In the genomic region with DNA sequence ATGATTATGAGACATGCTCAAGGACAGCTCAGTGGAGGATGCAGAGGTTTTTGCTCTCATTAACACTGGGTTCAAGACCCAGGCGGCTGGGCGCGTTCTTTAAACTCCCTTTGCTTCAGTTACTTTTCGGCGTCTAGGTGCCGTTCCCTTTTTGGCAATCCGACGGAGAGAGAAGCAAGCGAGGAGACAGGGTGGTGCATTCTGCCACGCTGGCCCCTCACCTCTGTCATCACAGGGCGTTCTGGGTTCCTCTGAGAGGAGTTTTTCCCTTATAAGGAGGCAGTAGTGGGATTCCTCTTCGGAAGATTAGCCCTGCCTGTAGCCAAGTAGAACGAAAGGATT, we compare ENCODE assay signal across 8 cellular contexts. TPM values are rescaled to one million over a fixed set of nuclear protein-coding genes. Genes with fewer than 3 reads are reported as not detected.
A peak's percentile ranks its signal among the peaks of the same experiment; 100 is the strongest.
DNase-seq lines count a peak whose midpoint lies in the region; ATAC-seq and TF ChIP-seq lines count a peak whose summit lies in the region.

No MANE protein-coding gene starts in this region.

- no peak for TF ChIP-seq CTCF in gastroesophageal sphincter (IDR thresholded peaks at IDR 0.05)
- no peak for TF ChIP-seq CTCF in neutrophil (IDR thresholded peaks at IDR 0.05)
- no peak for TF ChIP-seq CTCF in thyroid gland (IDR thresholded peaks at IDR 0.05)

- H3K36me3 ChIP-seq in gastroesophageal sphincter (no peaks in the 10 kb centered on the region), neutrophil (no peaks in the 10 kb centered on the region), thyroid gland (no peaks in the 10 kb centered on the region)

- intact Hi-C loops in thyroid gland (cut with DNase I): loop anchor here (5.0 to 10.0 kb wide), 2 partner anchors 256 to 673 kb away; a partner anchor contains a TSS

- TF ChIP-seq POLR2A in gastroesophageal sphincter (IDR thresholded peaks at IDR 0.05) (peak; percentile 35 to 51), thyroid gland (IDR thresholded peaks at IDR 0.05) (no peak)

- 0% methylated on average over 2 to 9 of the region's 13 CpGs for WGBS in gastroesophageal sphincter (ENCODE audit: low coverage in 1 of 2), 2 donors
- 1% methylated on average over 13 of the region's 13 CpGs for WGBS in thyroid gland, 2 donors

- peak overlapping the region; percentile 69 to 87 for H3K4me3 ChIP-seq in gastroesophageal sphincter
- H3K4me3 ChIP-seq in neutrophil (ENCODE audit: low read depth in 1 of 2, low read length in 1 of 2): peak overlapping the region; percentile 74 to 82
- peak overlapping the region in 2 of 3 donors; percentile 26 to 59 for H3K4me3 ChIP-seq in thyroid gland (replicated peaks in 1 of 3)

- H3K27me3 ChIP-seq in gastroesophageal sphincter: no peaks in the 10 kb centered on the region
- H3K27me3 ChIP-seq in neutrophil: no peaks in the 10 kb centered on the region
- H3K27me3 ChIP-seq in thyroid gland: no peaks in the 10 kb centered on the region

- ATAC-seq in HG03280 (IDR thresholded peaks at IDR 0.05; ENCODE audit: unreplicated experiment) (peak; percentile 6), gastroesophageal sphincter (peak; percentile 55), GM19023 (IDR thresholded peaks at IDR 0.05; ENCODE audit: unreplicated experiment) (no peak)

- peak overlapping the region; percentile 91 to 100 (median 98) for H3K27ac ChIP-seq in gastroesophageal sphincter
- H3K27ac ChIP-seq in neutrophil: peak overlapping the region; percentile 93
- peak overlapping the region; percentile 95 to 99 (median 99) for H3K27ac ChIP-seq in thyroid gland

- peak; percentile 70 for DNase-seq in GM04504 (ENCODE audit: low read depth)
- peak; percentile 75 for DNase-seq in RKO (ENCODE audit: low spot score)
- peak; percentile 33 for DNase-seq in activated T-helper 9 cell treated with anti-CD3 and anti-CD28 coated beads, Interleukin-2, amount 50 U/mL, for 16 hours (ENCODE audit: low read depth)
- DNase-seq in thyroid gland: peak; percentile 63 to 67

- H3K9me3 ChIP-seq in gastroesophageal sphincter (no peaks in the 10 kb centered on the region), neutrophil (no peaks in the 10 kb centered on the region), thyroid gland (no peaks in the 10 kb centered on the region)

- H3K4me1 ChIP-seq in gastroesophageal sphincter (peaks cover 0 to 48% (median 3%) of the 10 kb centered on the region in 3 donors), neutrophil (ENCODE audit: control insufficient read depth in 1 of 2, insufficient read depth in 1 of 2, low read depth in 1 of 2, low read length in 1 of 2) (peaks cover 29 to 43% of the 10 kb centered on the region in 2 experiments), thyroid gland (peaks cover 0 to 5% of the 10 kb centered on the region in 2 donors)

- TF ChIP-seq EP300 in gastroesophageal sphincter (IDR thresholded peaks at IDR 0.05): no peak

RNA-seq across cellular contexts. Expression of a gene that starts 9.0 kb away (rescaled TPM):
- total RNA-seq in gastroesophageal sphincter (10 to 100 TPM; 43.6 to 91.3 (median 68.6) TPM), thyroid gland (100 to 1,000 TPM in 3 of 4 donors, 10 to 100 TPM in 1; 93.9 to 170 (median 118) TPM)

RNA-seq across cellular contexts. Expression of a gene that starts 31.3 kb away (rescaled TPM):
- total RNA-seq in gastroesophageal sphincter (10 to 100 TPM; 43.1 to 59.6 (median 51.3) TPM), thyroid gland (10 to 100 TPM; 35.6 to 59.4 (median 48.5) TPM)

Comparison
In these comparisons a context has a peak if more than half of its experiments do, and no peak if none do; other contexts are left out.
1. POLR2A ChIP-seq: peak in gastroesophageal sphincter (2 of 2); none in thyroid gland (0 of 2).
2. Peak in every context shown above with its lines, with median percentiles within 50 percentile points of each other: DNase-seq, H3K27ac ChIP-seq and H3K4me3 ChIP-seq.